In the genomic region with DNA sequence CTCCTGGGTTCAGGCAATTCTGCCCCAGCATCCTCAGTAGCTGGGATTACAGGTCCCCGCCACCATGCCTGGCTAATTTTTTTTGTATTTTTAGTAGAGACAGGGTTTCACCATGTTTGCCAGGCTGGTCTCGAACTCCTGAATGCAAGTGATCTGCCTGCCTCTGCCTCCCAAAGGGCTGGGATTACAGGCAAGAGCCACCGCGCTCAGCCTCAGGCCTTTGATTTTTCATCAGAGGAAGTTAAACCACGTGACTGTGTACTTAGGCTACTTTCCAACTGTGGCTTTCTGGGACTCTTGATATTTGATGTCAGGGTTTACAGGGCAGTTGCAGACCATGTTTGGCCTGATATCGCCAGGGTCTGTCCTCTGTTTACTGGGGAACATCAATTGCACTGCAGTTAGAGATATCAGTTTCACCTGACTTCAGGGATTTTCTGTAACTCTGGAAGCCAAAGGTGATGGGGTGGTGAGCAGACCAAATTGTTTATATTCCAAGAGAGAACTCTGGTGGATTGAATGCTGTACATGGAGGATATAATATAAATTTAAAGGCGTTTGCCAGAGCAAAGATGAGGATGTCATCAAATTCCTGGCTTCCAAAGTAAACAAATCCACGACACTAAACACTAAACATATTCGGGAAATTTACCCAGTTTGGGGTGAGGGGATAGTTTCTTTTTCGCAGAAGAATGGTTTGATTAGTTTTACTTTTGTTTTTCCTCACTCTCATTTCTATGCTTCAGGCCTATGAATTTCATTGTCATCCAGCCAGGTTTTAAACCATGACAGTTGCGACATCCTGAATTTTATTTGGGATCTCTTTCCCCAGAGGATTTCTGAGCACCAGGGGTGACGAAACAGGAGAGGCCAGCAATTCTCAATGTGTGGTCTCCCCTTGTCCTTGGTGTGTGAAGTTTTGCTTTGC, we compare ENCODE assay signal across 1 cellular context.
TF ChIP-seq lines count a peak whose summit lies in the region.

No MANE protein-coding gene starts in this region.

TF ChIP-seq in HepG2, 621 proteins besides CTCF, POLR2A, EP300 and RAD21 (continued from another document and continues in another):
- TF ChIP-seq, protein P1, sequence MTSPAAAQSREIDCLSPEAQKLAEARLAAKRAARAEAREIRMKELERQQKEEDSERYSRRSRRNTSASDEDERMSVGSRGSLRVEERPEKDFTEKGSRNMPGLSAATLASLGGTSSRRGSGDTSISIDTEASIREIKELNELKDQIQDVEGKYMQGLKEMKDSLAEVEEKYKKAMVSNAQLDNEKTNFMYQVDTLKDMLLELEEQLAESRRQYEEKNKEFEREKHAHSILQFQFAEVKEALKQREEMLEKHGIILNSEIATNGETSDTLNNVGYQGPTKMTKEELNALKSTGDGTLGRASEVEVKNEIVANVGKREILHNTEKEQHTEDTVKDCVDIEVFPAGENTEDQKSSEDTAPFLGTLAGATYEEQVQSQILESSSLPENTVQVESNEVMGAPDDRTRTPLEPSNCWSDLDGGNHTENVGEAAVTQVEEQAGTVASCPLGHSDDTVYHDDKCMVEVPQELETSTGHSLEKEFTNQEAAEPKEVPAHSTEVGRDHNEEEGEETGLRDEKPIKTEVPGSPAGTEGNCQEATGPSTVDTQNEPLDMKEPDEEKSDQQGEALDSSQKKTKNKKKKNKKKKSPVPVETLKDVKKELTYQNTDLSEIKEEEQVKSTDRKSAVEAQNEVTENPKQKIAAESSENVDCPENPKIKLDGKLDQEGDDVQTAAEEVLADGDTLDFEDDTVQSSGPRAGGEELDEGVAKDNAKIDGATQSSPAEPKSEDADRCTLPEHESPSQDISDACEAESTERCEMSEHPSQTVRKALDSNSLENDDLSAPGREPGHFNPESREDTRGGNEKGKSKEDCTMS (CRISPR knock-in tag; conservative IDR thresholded peaks at IDR 0.05), result no peak
- TF ChIP-seq ZNF616 (CRISPR knock-in tag; IDR thresholded peaks at IDR 0.05; ENCODE audit: low read depth), result no peak
- no peak for TF ChIP-seq ZNF704 (CRISPR knock-in tag; IDR thresholded peaks at IDR 0.05; ENCODE audit: borderline replicate concordance)
- TF ChIP-seq HNRNPUL1 (IDR thresholded peaks at IDR 0.05; ENCODE audit: low read depth, low read length), result no peak
- TF ChIP-seq NCOA5 (CRISPR knock-in tag; IDR thresholded peaks at IDR 0.05), result no peak
- 0 out of 2 replicates have a peak, but pooled peaks have one; percentile 19 for TF ChIP-seq SMAD3 (CRISPR knock-in tag; IDR thresholded peaks at IDR 0.05)
- peak; percentile 65 for TF ChIP-seq HMG20A (CRISPR knock-in tag; IDR thresholded peaks at IDR 0.05; ENCODE audit: borderline replicate concordance)
- no peak for TF ChIP-seq ZNF784 (CRISPR knock-in tag; IDR thresholded peaks at IDR 0.05; ENCODE audit: borderline replicate concordance)
- TF ChIP-seq NR1H2 (CRISPR knock-in tag; IDR thresholded peaks at IDR 0.05; ENCODE audit: borderline replicate concordance, low read depth), result no peak
- peak; percentile 91 for TF ChIP-seq AHDC1 (CRISPR knock-in tag; IDR thresholded peaks at IDR 0.05; ENCODE audit: borderline replicate concordance)
- no peak for TF ChIP-seq HIC2 (CRISPR knock-in tag; IDR thresholded peaks at IDR 0.05; ENCODE audit: low read depth)
- TF ChIP-seq KDM3A (CRISPR knock-in tag; IDR thresholded peaks at IDR 0.05; ENCODE audit: low read depth), result no peak
- 0 out of 2 replicates have a peak, but pooled peaks have one; percentile 41 for TF ChIP-seq ZNF761 (CRISPR knock-in tag; conservative IDR thresholded peaks at IDR 0.05)
- TF ChIP-seq ZSCAN21 (CRISPR knock-in tag; IDR thresholded peaks at IDR 0.05; ENCODE audit: borderline replicate concordance), result no peak
- no peak for TF ChIP-seq RERE (CRISPR knock-in tag; IDR thresholded peaks at IDR 0.05; ENCODE audit: low read depth)
- TF ChIP-seq USF2 (IDR thresholded peaks at IDR 0.05; ENCODE audit: low read depth, low read length), result peak; percentile 92
- TF ChIP-seq USF2 (CRISPR knock-in tag; IDR thresholded peaks at IDR 0.05; ENCODE audit: borderline replicate concordance), result peak; percentile 94
- TF ChIP-seq SMARCC2 (IDR thresholded peaks at IDR 0.05), result peak; percentile 20; the same call in 1 of the 2 replicates
- TF ChIP-seq YEATS2 (CRISPR knock-in tag; IDR thresholded peaks at IDR 0.05; ENCODE audit: borderline replicate concordance), result no peak
- TF ChIP-seq ZNF572 (CRISPR knock-in tag; IDR thresholded peaks at IDR 0.05), result no peak
- no peak for TF ChIP-seq REL (CRISPR knock-in tag; conservative IDR thresholded peaks at IDR 0.05)
- 0 out of 2 replicates have a peak, but pooled peaks have one; percentile 12 for TF ChIP-seq ZFP1 (CRISPR knock-in tag; IDR thresholded peaks at IDR 0.05)
- peak; percentile 46; the same call in 1 of the 2 replicates for TF ChIP-seq HOXA5 (CRISPR knock-in tag; IDR thresholded peaks at IDR 0.05)
- peak; percentile 75; the same call in 1 of the 2 replicates for TF ChIP-seq REPIN1 (CRISPR knock-in tag; IDR thresholded peaks at IDR 0.05; ENCODE audit: borderline replicate concordance, low read depth)
- peak; percentile 87 for TF ChIP-seq ERF (CRISPR knock-in tag; IDR thresholded peaks at IDR 0.05)
- TF ChIP-seq, protein P2, sequence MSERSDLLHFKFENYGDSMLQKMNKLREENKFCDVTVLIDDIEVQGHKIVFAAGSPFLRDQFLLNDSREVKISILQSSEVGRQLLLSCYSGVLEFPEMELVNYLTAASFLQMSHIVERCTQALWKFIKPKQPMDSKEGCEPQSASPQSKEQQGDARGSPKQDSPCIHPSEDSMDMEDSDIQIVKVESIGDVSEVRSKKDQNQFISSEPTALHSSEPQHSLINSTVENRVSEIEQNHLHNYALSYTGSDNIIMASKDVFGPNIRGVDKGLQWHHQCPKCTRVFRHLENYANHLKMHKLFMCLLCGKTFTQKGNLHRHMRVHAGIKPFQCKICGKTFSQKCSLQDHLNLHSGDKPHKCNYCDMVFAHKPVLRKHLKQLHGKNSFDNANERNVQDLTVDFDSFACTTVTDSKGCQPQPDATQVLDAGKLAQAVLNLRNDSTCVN (CRISPR knock-in tag; IDR thresholded peaks at IDR 0.05; ENCODE audit: borderline replicate concordance), result no peak; the same call in 1 of the 2 replicates
